In the genomic region with DNA sequence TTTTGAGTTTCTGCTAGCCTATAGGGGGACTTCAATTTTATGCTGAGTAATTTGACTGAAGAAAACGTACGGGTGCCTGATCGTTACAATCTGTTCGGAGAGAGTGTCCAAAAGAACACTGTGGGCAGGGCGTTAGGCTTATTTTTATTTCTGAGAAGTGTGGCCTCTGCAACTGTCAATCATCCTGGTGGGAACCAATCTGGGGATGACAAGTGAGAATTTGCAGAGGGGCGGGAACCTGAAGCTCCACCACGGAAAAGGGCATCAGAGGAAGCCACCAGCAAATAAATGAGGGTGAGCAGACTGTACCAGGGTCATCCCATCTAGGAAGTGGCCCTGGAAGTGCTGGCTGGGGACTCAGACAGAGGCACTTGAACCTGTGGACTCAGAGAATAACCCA, we compare ENCODE assay signal across 25 cellular contexts.
"Had no signal": no experiment of that assay in that cellular context is flagged by ENCODE, and none has a peak within 500 bp of the region (broad histone marks: within the 10 kb centered on the region; RNA-seq: fewer than 3 reads in every experiment).

No MANE protein-coding gene starts in this region.

- FAIRE-seq: astrocyte had no signal

- ATAC-seq: activated naive CD4-positive, alpha-beta T cell treated with anti-CD3 and anti-CD28 coated beads, Interleukin-2, amount 50 U/mL, for 72 hours; activated naive CD8-positive, alpha-beta T cell treated with anti-CD3 and anti-CD28 coated beads, Interleukin-2, amount 50 U/mL, for 24 hours; activated T-cell treated with anti-CD3 and anti-CD28 coated beads, Interleukin-2, amount 50 U/mL, for 4 hours; T-helper 17 cell; WTC11 had no signal

- H3K36me3 ChIP-seq: brain microvascular endothelial cell, cardiac muscle cell had no signal

- H3K4me3 ChIP-seq: cardiac muscle cell had no signal

- H3K27ac ChIP-seq: brain microvascular endothelial cell, cardiac muscle cell had no signal

- DNase-seq: activated CD4-positive, alpha-beta memory T cell treated with anti-CD3 and anti-CD28 coated beads for 36 hours; activated CD4-positive, alpha-beta T cell treated with anti-CD3 and anti-CD28 coated beads for 48 hours; activated CD4-positive, CD25-positive, alpha-beta regulatory T cell treated with anti-CD3 and anti-CD28 coated beads, Interleukin-2, amount 50 U/mL, for 72 hours; activated CD8-positive, alpha-beta memory T cell treated with anti-CD3 and anti-CD28 coated beads for 24 hours; activated effector memory CD4-positive, alpha-beta T cell treated with anti-CD3 and anti-CD28 coated beads, Interleukin-2, amount 50 U/mL, for 16 hours; activated naive CD4-positive, alpha-beta T cell treated with Interleukin-2 at 50 U/mL for 16 hours; activated naive CD8-positive, alpha-beta T cell treated with anti-CD3 and anti-CD28 coated beads, Interleukin-2, amount 50 U/mL, for 24 hours; activated T-cell treated with anti-CD3 and anti-CD28 coated beads, Interleukin-2, amount 50 U/mL, for 4 hours; amniotic stem cell; brain microvascular endothelial cell; MM.1S; NCI-H1092; NCI-H1417; NCI-H1930; NCI-H2171 treated with DMSO at 0.1 percent for 48 hours; NCI-H226; NCI-H526; NCI-H774; SIG-M5; T-helper 17 cell; T-helper 9 cell had no signal

- H3K27me3 ChIP-seq: brain microvascular endothelial cell had no signal
